ENCODE assay signal across 10 cellular contexts in genomic region chr10:72084094-72084459, GRCh38. TPM values are rescaled to one million over a fixed set of nuclear protein-coding genes. Genes with fewer than 3 reads are reported as not detected.
DNase-seq lines count a peak whose midpoint lies in the region; ATAC-seq and TF ChIP-seq lines count a peak whose summit lies in the region.
"Had no signal": no experiment of that assay in that cellular context is flagged by ENCODE, and none has a peak within 500 bp of the region (broad histone marks: within the 10 kb centered on the region; RNA-seq: fewer than 3 reads in every experiment).

No MANE protein-coding gene starts in this region.

- intact Hi-C loops in Right ventricle myocardium inferior (cut with DNase I) (no loop called here), left ventricle myocardium inferior (cut with micrococcal nuclease) (no loop called here)

- peaks cover 42% of the 10 kb centered on the region for H3K27me3 Mint-ChIP-seq in GM23338 (ENCODE audit: insufficient read depth, low read depth, poor library complexity)

- peak overlapping the region; percentile 27 for H4K91ac ChIP-seq in neuronal stem cell (ENCODE audit: low read depth, low read length, poor library complexity)

- H3K27me3 ChIP-seq in left ventricle myocardium inferior (ENCODE audit: low read depth) (peaks cover 19% of the 10 kb centered on the region), neuronal stem cell (ENCODE audit: control insufficient read depth in 3 of 3, insufficient read depth in 3 of 3, low read depth in 1 of 3, low read length in 3 of 3) (peaks cover 19 to 54% (median 35%) of the 10 kb centered on the region in 3 experiments), thymus (ENCODE audit: control insufficient read depth, insufficient read depth) (no peaks in the 10 kb centered on the region), GM23338 (ENCODE audit: insufficient read depth) (peaks cover 44% of the 10 kb centered on the region)
- H3K27me3 ChIP-seq: adrenal gland had no signal

- H2BK120ac ChIP-seq in neuronal stem cell (ENCODE audit: low read depth, low read length), result no peak overlapping the region

- DNase-seq in Right ventricle myocardium inferior (ENCODE audit: missing footprints), result peak; percentile 37
- DNase-seq in left ventricle myocardium inferior, result no peak
- DNase-seq in activated gamma-delta T cell (lab: John Stamatoyannopoulos, UW), result peak; percentile 20
- no peak for DNase-seq in neuronal stem cell (ENCODE audit: low spot score)
- no peak for DNase-seq in germinal center (ENCODE audit: low spot score)
- no peak for DNase-seq in GM23338 (ENCODE audit: low spot score)
- DNase-seq in DMS53 treated with DMSO at 0.1 percent for 48 hours (lab: John Stamatoyannopoulos, UW; ENCODE audit: unreplicated experiment), result no peak
- DNase-seq: NCI-H1930 had no signal

- no peak overlapping the region for H3K14ac ChIP-seq in neuronal stem cell (ENCODE audit: low read length)

- H3K27ac Mint-ChIP-seq in GM23338, result no peak overlapping the region

- H3K9me3 Mint-ChIP-seq in GM23338, result no peaks in the 10 kb centered on the region

- no peaks in the 10 kb centered on the region for H3K9me3 ChIP-seq in left ventricle myocardium inferior (replicated peaks)
- no peaks in the 10 kb centered on the region for H3K9me3 ChIP-seq in neuronal stem cell (replicated peaks in 1 of 2; ENCODE audit: control insufficient read depth in 2 of 2, insufficient read depth in 1 of 2, low read depth in 1 of 2, low read length in 2 of 2)
- H3K9me3 ChIP-seq in thymus (ENCODE audit: control insufficient read depth), result no peaks in the 10 kb centered on the region
- H3K9me3 ChIP-seq: adrenal gland had no signal

- peak overlapping the region; percentile 91 for H2AK5ac ChIP-seq in neuronal stem cell (ENCODE audit: low read depth, low read length)

- TF ChIP-seq CTCF in left ventricle myocardium inferior (IDR thresholded peaks at IDR 0.05; ENCODE audit: borderline replicate concordance), result no peak
- no peak for TF ChIP-seq CTCF in GM23338 (conservative IDR thresholded peaks at IDR 0.05; ENCODE audit: low read depth in 2 of 2)

- H2BK12ac ChIP-seq in neuronal stem cell (ENCODE audit: low read length), result no peak overlapping the region

- no peaks in the 10 kb centered on the region for H3K79me1 ChIP-seq in neuronal stem cell (ENCODE audit: low read depth, low read length)

- H3K4me1 ChIP-seq in left ventricle myocardium inferior (peaks cover 41% of the 10 kb centered on the region), neuronal stem cell (ENCODE audit: control insufficient read depth in 2 of 2, insufficient read depth in 1 of 2, low read depth in 1 of 2, low read length in 2 of 2) (peaks cover 17 to 31% of the 10 kb centered on the region in 2 donors), thymus (ENCODE audit: control insufficient read depth, insufficient read depth, low read length) (peaks cover 68% of the 10 kb centered on the region), GM23338 (ENCODE audit: insufficient read depth) (peaks cover 12% of the 10 kb centered on the region)

- H3K4me1 Mint-ChIP-seq in GM23338, result peaks cover 20% of the 10 kb centered on the region

- H2AFZ ChIP-seq in neuronal stem cell (ENCODE audit: low read length), result no peak overlapping the region
- no peak overlapping the region for H2AFZ ChIP-seq in GM23338

- H3K18ac ChIP-seq in neuronal stem cell (ENCODE audit: low read length), result peak overlapping the region; percentile 46

- WGBS in neuronal stem cell (ENCODE audit: extremely low coverage in 2 of 2, insufficient read length in 2 of 2, insufficient replicate concordance in 1 of 2), 2 donors, result no CpG with 5 or more reads among the region's 9 CpGs
- whole genome bisulfite sequencing in thymus, result 87% methylated on average over 9 of the region's 9 CpGs

- H3K79me2 ChIP-seq in GM23338 (replicated peaks; ENCODE audit: insufficient read depth), result no peaks in the 10 kb centered on the region

- no peak overlapping the region for H4K8ac ChIP-seq in neuronal stem cell (ENCODE audit: low read depth, low read length)

- no peaks in the 10 kb centered on the region for H4K20me1 ChIP-seq in GM23338 (replicated peaks; ENCODE audit: insufficient read depth)

- H3K4me2 ChIP-seq in neuronal stem cell (ENCODE audit: insufficient read depth, low read length, poor library complexity, severe bottlenecking) (no peak overlapping the region), GM23338 (no peak overlapping the region)

- H2BK5ac ChIP-seq in neuronal stem cell (ENCODE audit: low read length), result no peak overlapping the region

- H3K27ac ChIP-seq in left ventricle myocardium inferior (replicated peaks), result no peak overlapping the region
- H3K27ac ChIP-seq in neuronal stem cell (replicated peaks; ENCODE audit: low read length), result no peak overlapping the region
- H3K27ac ChIP-seq in thymus (ENCODE audit: low read depth), result peak overlapping the region; percentile 38
- no peak overlapping the region for H3K27ac ChIP-seq in GM23338 (ENCODE audit: low read depth)
- H3K27ac ChIP-seq: adrenal gland had no signal

- no peak overlapping the region for H3K23ac ChIP-seq in neuronal stem cell (ENCODE audit: low read depth, low read length, poor library complexity)

- no peak overlapping the region for H2BK15ac ChIP-seq in neuronal stem cell (ENCODE audit: low read length)

- ATAC-seq in Right ventricle myocardium inferior (no peak), GM23338 (no peak)

- H3F3A ChIP-seq in GM23338 (replicated peaks; ENCODE audit: low read depth), result peaks cover 4% of the 10 kb centered on the region; the same call in 1 of the 2 replicates

- no peaks in the 10 kb centered on the region for H3K36me3 Mint-ChIP-seq in GM23338 (ENCODE audit: low read depth)

- H3K4ac ChIP-seq in neuronal stem cell (ENCODE audit: low read length), result no peak overlapping the region

- H3K4me3 ChIP-seq in left ventricle myocardium inferior, result no peak overlapping the region
- no peak overlapping the region for H3K4me3 ChIP-seq in neuronal stem cell (ENCODE audit: low read length in 2 of 2)
- peak overlapping the region; percentile 22 for H3K4me3 ChIP-seq in thymus (ENCODE audit: low read length)
- H3K4me3 ChIP-seq in GM23338, result no peak overlapping the region
- H3K4me3 ChIP-seq: adrenal gland had no signal

- H3K4me3 Mint-ChIP-seq in GM23338, result no peak overlapping the region

- H3K9me2 ChIP-seq in GM23338 (ENCODE audit: insufficient read depth), result no peaks in the 10 kb centered on the region

- no peak overlapping the region for H3K9ac ChIP-seq in neuronal stem cell (ENCODE audit: low read depth, low read length, poor library complexity)

- no peaks in the 10 kb centered on the region for H3K36me3 ChIP-seq in left ventricle myocardium inferior
- no peaks in the 10 kb centered on the region for H3K36me3 ChIP-seq in neuronal stem cell (replicated peaks in 1 of 2; ENCODE audit: control insufficient read depth in 2 of 2, insufficient read depth in 2 of 2, low read length in 2 of 2)
- H3K36me3 ChIP-seq in thymus (ENCODE audit: control insufficient read depth, insufficient read depth), result peaks cover 52% of the 10 kb centered on the region
- H3K36me3 ChIP-seq in GM23338 (ENCODE audit: insufficient read depth), result no peaks in the 10 kb centered on the region
- H3K36me3 ChIP-seq: adrenal gland had no signal

TF ChIP-seq in GM23338, 12 proteins besides CTCF, POLR2A, EP300 and RAD21 (continues in another document):
- TF ChIP-seq EZH2phosphoT487 (IDR thresholded peaks at IDR 0.05; ENCODE audit: unreplicated experiment) (no peak), REST (IDR thresholded peaks at IDR 0.05; ENCODE audit: unreplicated experiment) (no peak), ZNF331 (CRISPR knock-in tag; IDR thresholded peaks at IDR 0.05; ENCODE audit: low read depth) (no peak), NANOG (IDR thresholded peaks at IDR 0.05; ENCODE audit: borderline replicate concordance) (no peak)

RNA-seq across cellular contexts. Expression of gene SPOCK2, which starts 4.3 kb away (rescaled TPM):
- 10.4 TPM for total RNA-seq in Right ventricle myocardium inferior
- total RNA-seq in left ventricle myocardium inferior, result 8.6 TPM
- 1.0 TPM for polyA plus RNA-seq in neuronal stem cell (2013, experiment 1 of 2)
- polyA plus RNA-seq in neuronal stem cell (2013, experiment 2 of 2), result 1.0 TPM
- polyA plus RNA-seq in thymus, result 163 TPM
- 2.6 and 3.6 TPM in 2 replicates for total RNA-seq in GM23338 (2014; rRNA removed; shearing (Covaris generic))
- polyA plus RNA-seq in GM23338 (2016; fragmentation: Nextera tagmentation; extraction: Ambion mirVana), result 1.2 and 1.3 TPM in 2 replicates

Comparison
In these comparisons a context has a peak if more than half of its experiments do, and no peak if none do; other contexts are left out.
1. DNase-seq: peak in Right ventricle myocardium inferior (single experiment) and activated gamma-delta T cell (single experiment); none in left ventricle myocardium inferior (single experiment), neuronal stem cell (single experiment), germinal center (single experiment), GM23338 (single experiment) and DMS53 treated with DMSO at 0.1 percent for 48 hours (single experiment).